In genomic region chr1:54995835-54996234, GRCh38 we compare ENCODE assay signal across 10 cellular contexts. TPM values are rescaled to one million over a fixed set of nuclear protein-coding genes. Genes with fewer than 3 reads are reported as not detected.
DNase-seq lines count a peak whose midpoint lies in the region; ATAC-seq, FAIRE-seq and TF ChIP-seq lines count a peak whose summit lies in the region.
"Had no signal": no experiment of that assay in that cellular context is flagged by ENCODE, and none has a peak within 500 bp of the region (broad histone marks: within the 10 kb centered on the region; RNA-seq: fewer than 3 reads in every experiment).

No MANE protein-coding gene starts in this region.

- no peak for TF ChIP-seq POLR2A in GM12891 (IDR thresholded peaks at IDR 0.05; ENCODE audit: low read depth, low read length)

- H3K27ac Mint-ChIP-seq in T-cell, result peak overlapping the region; percentile 45 to 71
- H3K27ac Mint-ChIP-seq in activated T-helper 2 cell treated with anti-CD3 and anti-CD28 coated beads, Interferon-gamma antibody, Interleukin-2, Interleukin-4, amounts not matched to agents 10 μg/mL and 5 μg/mL and 100 μg/mL, durations not matched to agents 14 hours and 24 hours and 36 hours, result no peak overlapping the region
- H3K27ac Mint-ChIP-seq in nephron progenitor cell, result no peak overlapping the region

- H3K9me3 ChIP-seq in mucosa of descending colon (no peaks in the 10 kb centered on the region), right atrium auricular region (no peaks in the 10 kb centered on the region)
- H3K9me3 ChIP-seq: colonic mucosa had no signal

- H3K27ac ChIP-seq in right atrium auricular region, result no peak overlapping the region
- H3K27ac ChIP-seq: colonic mucosa had no signal

- H3K4me1 Mint-ChIP-seq in T-cell (peaks cover 24 to 26% (median 25%) of the 10 kb centered on the region in 3 donors), nephron progenitor cell (peaks cover 43% of the 10 kb centered on the region)
- H3K4me1 Mint-ChIP-seq in activated T-helper 2 cell treated with anti-CD3 and anti-CD28 coated beads, Interferon-gamma antibody, Interleukin-2, Interleukin-4, amounts not matched to agents 10 μg/mL and 5 μg/mL and 100 μg/mL, durations not matched to agents 14 hours and 24 hours and 36 hours (ENCODE audit: low read depth), result peaks cover 16% of the 10 kb centered on the region

- ATAC-seq in T-cell (replicated peaks in 1 of 4), result peak; percentile 69 to 81 (median 75)
- ATAC-seq in mucosa of descending colon, result peak; percentile 25
- ATAC-seq in HG02678 (IDR thresholded peaks at IDR 0.05; ENCODE audit: unreplicated experiment), result no peak
- ATAC-seq in left lobe of liver, result no peak

- FAIRE-seq in GM12891 (lab: Jason Lieb, UNC), result peak; percentile 74

- H3K4me3 ChIP-seq in mucosa of descending colon (no peak overlapping the region), right atrium auricular region (no peak overlapping the region)
- H3K4me3 ChIP-seq: colonic mucosa had no signal

- DNase-seq in GM12891 (ENCODE audit: insufficient read length, low spot score) (no peak), T-cell (peak in 32 of 34 experiments; percentile 12 to 65 (median 44)), mucosa of descending colon (no peak), nephron progenitor cell (no peak), right atrium auricular region (ENCODE audit: low spot score) (no peak), left lobe of liver (ENCODE audit: low spot score) (no peak)
- peak; percentile 42 for DNase-seq in activated T-helper 2 cell treated with anti-CD3 and anti-CD28 coated beads, Interferon-gamma antibody, Interleukin-2, Interleukin-4, amounts not matched to agents 10 μg/mL and 5 μg/mL and 100 μg/mL, durations not matched to agents 14 hours and 24 hours and 36 hours (ENCODE audit: low spot score)

- H3K36me3 ChIP-seq in mucosa of descending colon (ENCODE audit: low read depth), result no peaks in the 10 kb centered on the region
- H3K36me3 ChIP-seq in right atrium auricular region, result no peaks in the 10 kb centered on the region
- H3K36me3 ChIP-seq: colonic mucosa had no signal

- TF ChIP-seq CTCF in mucosa of descending colon (IDR thresholded peaks at IDR 0.05) (no peak), nephron progenitor cell (IDR thresholded peaks at IDR 0.05) (no peak), right atrium auricular region (IDR thresholded peaks at IDR 0.05) (no peak)

- POLR2A ChIA-PET in T-cell (lab: Charles Lee), result no interaction called here

- peak overlapping the region; percentile 49 to 71 (median 60) for H3K4me3 Mint-ChIP-seq in T-cell
- H3K4me3 Mint-ChIP-seq in activated T-helper 2 cell treated with anti-CD3 and anti-CD28 coated beads, Interferon-gamma antibody, Interleukin-2, Interleukin-4, amounts not matched to agents 10 μg/mL and 5 μg/mL and 100 μg/mL, durations not matched to agents 14 hours and 24 hours and 36 hours (ENCODE audit: low read depth), result no peak overlapping the region
- H3K4me3 Mint-ChIP-seq in nephron progenitor cell, result no peak overlapping the region
- H3K4me3 Mint-ChIP-seq: neural crest cell had no signal

- H3K27me3 Mint-ChIP-seq in T-cell, result peaks cover 29 to 44% of the 10 kb centered on the region in 2 donors
- H3K27me3 Mint-ChIP-seq in activated T-helper 2 cell treated with anti-CD3 and anti-CD28 coated beads, Interferon-gamma antibody, Interleukin-2, Interleukin-4, amounts not matched to agents 10 μg/mL and 5 μg/mL and 100 μg/mL, durations not matched to agents 14 hours and 24 hours and 36 hours (ENCODE audit: low read depth), result peaks cover 33% of the 10 kb centered on the region
- H3K27me3 Mint-ChIP-seq in nephron progenitor cell (ENCODE audit: low read depth, poor library complexity), result peaks cover 73% of the 10 kb centered on the region

- peaks cover 3% of the 10 kb centered on the region for H3K4me1 ChIP-seq in mucosa of descending colon (ENCODE audit: low read depth)
- peaks cover 0 to 7% of the 10 kb centered on the region in 2 donors for H3K4me1 ChIP-seq in right atrium auricular region
- H3K4me1 ChIP-seq: colonic mucosa had no signal

- H3K27me3 ChIP-seq in right atrium auricular region, result peaks cover 4 to 6% of the 10 kb centered on the region in 2 donors

- intact Hi-C loops in activated T-helper 2 cell treated with anti-CD3 and anti-CD28 coated beads, Interferon-gamma antibody, Interleukin-2, Interleukin-4, amounts not matched to agents 10 μg/mL and 5 μg/mL and 100 μg/mL, durations not matched to agents 14 hours and 24 hours and 36 hours (cut with micrococcal nuclease), result loop anchor here (1.0 kb wide), 2 partner anchors 46 to 51 kb away; no protein-coding TSS in a partner anchor
- intact Hi-C loops in mucosa of descending colon (cut with DNase I, micrococcal nuclease), result loop anchor here (2.0 to 5.0 kb wide), 2 partner anchors 44 to 45 kb away; no protein-coding TSS in a partner anchor

- CTCF ChIA-PET in T-cell (lab: Charles Lee), result interaction anchor here (0.6 to 3.0 kb wide), 10 partner anchors 26 to 1036 kb away, joined by 3 to 38 read pairs (median 4); no protein-coding TSS in a partner anchor

- no peaks in the 10 kb centered on the region for H3K9me3 Mint-ChIP-seq in T-cell
- H3K9me3 Mint-ChIP-seq in activated T-helper 2 cell treated with anti-CD3 and anti-CD28 coated beads, Interferon-gamma antibody, Interleukin-2, Interleukin-4, amounts not matched to agents 10 μg/mL and 5 μg/mL and 100 μg/mL, durations not matched to agents 14 hours and 24 hours and 36 hours, result no peaks in the 10 kb centered on the region
- H3K9me3 Mint-ChIP-seq in nephron progenitor cell, result no peaks in the 10 kb centered on the region
- H3K9me3 Mint-ChIP-seq: neural crest cell had no signal

- no peaks in the 10 kb centered on the region for H3K36me3 Mint-ChIP-seq in T-cell
- H3K36me3 Mint-ChIP-seq in activated T-helper 2 cell treated with anti-CD3 and anti-CD28 coated beads, Interferon-gamma antibody, Interleukin-2, Interleukin-4, amounts not matched to agents 10 μg/mL and 5 μg/mL and 100 μg/mL, durations not matched to agents 14 hours and 24 hours and 36 hours (ENCODE audit: low read depth), result no peaks in the 10 kb centered on the region
- H3K36me3 Mint-ChIP-seq in nephron progenitor cell (ENCODE audit: low read depth), result no peaks in the 10 kb centered on the region

TF ChIP-seq in GM12891, 5 proteins besides CTCF, POLR2A, EP300 and RAD21:
- TF ChIP-seq SPI1 (IDR thresholded peaks at IDR 0.05; ENCODE audit: low read depth, low read length) (no peak), TAF1 (IDR thresholded peaks at IDR 0.05; ENCODE audit: low read depth, low read length) (no peak), POLR2AphosphoS5 (IDR thresholded peaks at IDR 0.05; ENCODE audit: low read depth, low read length) (no peak), PAX5 (IDR thresholded peaks at IDR 0.05; ENCODE audit: insufficient read depth, low read length, severe bottlenecking) (no peak), POU2F2 (IDR thresholded peaks at IDR 0.05; ENCODE audit: low read depth, low read length) (no peak)

RNA-seq across cellular contexts. Expression of gene BSND, which starts 2.9 kb away (rescaled TPM):
- 0.04 TPM for polyA plus RNA-seq in GM12891 (2012; ENCODE audit: low read depth, missing spikeins)
- total RNA-seq in T-cell (not detected), mucosa of descending colon (not detected), right atrium auricular region (not detected), left lobe of liver (not detected)
- not detected in 2 replicates for total RNA-seq in activated T-helper 2 cell treated with anti-CD3 and anti-CD28 coated beads, Interferon-gamma antibody, Interleukin-2, Interleukin-4, amounts not matched to agents 10 μg/mL and 5 μg/mL and 100 μg/mL, durations not matched to agents 14 hours and 24 hours and 36 hours
- total RNA-seq: colonic mucosa, neural crest cell had no signal

RNA-seq across cellular contexts. Expression of gene TMEM61, which starts 15.4 kb away (rescaled TPM):
- not detected for polyA plus RNA-seq in GM12891 (2012; ENCODE audit: low read depth, missing spikeins)
- total RNA-seq in T-cell, result not detected
- total RNA-seq in activated T-helper 2 cell treated with anti-CD3 and anti-CD28 coated beads, Interferon-gamma antibody, Interleukin-2, Interleukin-4, amounts not matched to agents 10 μg/mL and 5 μg/mL and 100 μg/mL, durations not matched to agents 14 hours and 24 hours and 36 hours, result 0.16 TPM in 1 of 2 replicates, not detected in the other
- total RNA-seq in mucosa of descending colon, result 10 to 100 TPM in 1 of 3 donors, 1 to 10 TPM in 2; 4.9 to 17.9 (median 8.5) TPM
- total RNA-seq in right atrium auricular region, result not detected
- total RNA-seq in left lobe of liver, result not detected
- total RNA-seq: neural crest cell had no signal

RNA-seq across cellular contexts. Expression of gene PCSK9, which starts 43.5 kb away (rescaled TPM):
- polyA plus RNA-seq in GM12891 (2012; ENCODE audit: low read depth, missing spikeins), result not detected
- total RNA-seq in T-cell, result under 1 TPM in 3 of 5 donors, not detected in 2; 0.30 to 0.38 (median 0.35) TPM
- 0.05 and 0.07 TPM in 2 replicates for total RNA-seq in activated T-helper 2 cell treated with anti-CD3 and anti-CD28 coated beads, Interferon-gamma antibody, Interleukin-2, Interleukin-4, amounts not matched to agents 10 μg/mL and 5 μg/mL and 100 μg/mL, durations not matched to agents 14 hours and 24 hours and 36 hours
- total RNA-seq in mucosa of descending colon, result 10 to 100 TPM in 1 of 3 donors, 1 to 10 TPM in 2; 3.6 to 14.1 (median 9.2) TPM
- total RNA-seq in right atrium auricular region, result under 1 TPM in 1 of 2 donors, not detected in 1; 0.47 TPM
- total RNA-seq in left lobe of liver, result 31.6 TPM

Comparison
In these comparisons a context has a peak if more than half of its experiments do, and no peak if none do; other contexts are left out.
1. DNase-seq: peak in T-cell (32 of 34) and activated T-helper 2 cell treated with anti-CD3 and anti-CD28 coated beads, Interferon-gamma antibody, Interleukin-2, Interleukin-4, amounts not matched to agents 10 μg/mL and 5 μg/mL and 100 μg/mL, durations not matched to agents 14 hours and 24 hours and 36 hours (single experiment); none in GM12891 (single experiment), mucosa of descending colon (0 of 3), nephron progenitor cell (single experiment), right atrium auricular region (single experiment) and left lobe of liver (single experiment).
2. ATAC-seq: peak in T-cell (4 of 4) and mucosa of descending colon (single experiment); none in HG02678 (single experiment) and left lobe of liver (single experiment).
3. H3K27ac Mint-ChIP-seq: peak in T-cell (2 of 2); none in activated T-helper 2 cell treated with anti-CD3 and anti-CD28 coated beads, Interferon-gamma antibody, Interleukin-2, Interleukin-4, amounts not matched to agents 10 μg/mL and 5 μg/mL and 100 μg/mL, durations not matched to agents 14 hours and 24 hours and 36 hours (single experiment) and nephron progenitor cell (single experiment).
4. H3K4me3 Mint-ChIP-seq: peak in T-cell (3 of 3); none in activated T-helper 2 cell treated with anti-CD3 and anti-CD28 coated beads, Interferon-gamma antibody, Interleukin-2, Interleukin-4, amounts not matched to agents 10 μg/mL and 5 μg/mL and 100 μg/mL, durations not matched to agents 14 hours and 24 hours and 36 hours (single experiment) and nephron progenitor cell (single experiment).